1 cellular context compared by ENCODE assay signal in genomic region chr3:139388961-139389551, GRCh38.
TF ChIP-seq lines count a peak whose summit lies in the region.

No MANE protein-coding gene starts in this region.

TF ChIP-seq in K562, 482 proteins besides CTCF, POLR2A, EP300 and RAD21 (continued from another document and continues in another):
- TF ChIP-seq, protein P1, sequence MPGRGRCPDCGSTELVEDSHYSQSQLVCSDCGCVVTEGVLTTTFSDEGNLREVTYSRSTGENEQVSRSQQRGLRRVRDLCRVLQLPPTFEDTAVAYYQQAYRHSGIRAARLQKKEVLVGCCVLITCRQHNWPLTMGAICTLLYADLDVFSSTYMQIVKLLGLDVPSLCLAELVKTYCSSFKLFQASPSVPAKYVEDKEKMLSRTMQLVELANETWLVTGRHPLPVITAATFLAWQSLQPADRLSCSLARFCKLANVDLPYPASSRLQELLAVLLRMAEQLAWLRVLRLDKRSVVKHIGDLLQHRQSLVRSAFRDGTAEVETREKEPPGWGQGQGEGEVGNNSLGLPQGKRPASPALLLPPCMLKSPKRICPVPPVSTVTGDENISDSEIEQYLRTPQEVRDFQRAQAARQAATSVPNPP (IDR thresholded peaks at IDR 0.05; ENCODE audit: borderline replicate concordance, insufficient read depth, insufficient read length), result no peak
- TF ChIP-seq, protein P2, sequence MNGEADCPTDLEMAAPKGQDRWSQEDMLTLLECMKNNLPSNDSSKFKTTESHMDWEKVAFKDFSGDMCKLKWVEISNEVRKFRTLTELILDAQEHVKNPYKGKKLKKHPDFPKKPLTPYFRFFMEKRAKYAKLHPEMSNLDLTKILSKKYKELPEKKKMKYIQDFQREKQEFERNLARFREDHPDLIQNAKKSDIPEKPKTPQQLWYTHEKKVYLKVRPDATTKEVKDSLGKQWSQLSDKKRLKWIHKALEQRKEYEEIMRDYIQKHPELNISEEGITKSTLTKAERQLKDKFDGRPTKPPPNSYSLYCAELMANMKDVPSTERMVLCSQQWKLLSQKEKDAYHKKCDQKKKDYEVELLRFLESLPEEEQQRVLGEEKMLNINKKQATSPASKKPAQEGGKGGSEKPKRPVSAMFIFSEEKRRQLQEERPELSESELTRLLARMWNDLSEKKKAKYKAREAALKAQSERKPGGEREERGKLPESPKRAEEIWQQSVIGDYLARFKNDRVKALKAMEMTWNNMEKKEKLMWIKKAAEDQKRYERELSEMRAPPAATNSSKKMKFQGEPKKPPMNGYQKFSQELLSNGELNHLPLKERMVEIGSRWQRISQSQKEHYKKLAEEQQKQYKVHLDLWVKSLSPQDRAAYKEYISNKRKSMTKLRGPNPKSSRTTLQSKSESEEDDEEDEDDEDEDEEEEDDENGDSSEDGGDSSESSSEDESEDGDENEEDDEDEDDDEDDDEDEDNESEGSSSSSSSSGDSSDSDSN (IDR thresholded peaks at IDR 0.05; ENCODE audit: borderline replicate concordance in 1 of 2, low read depth in 2 of 2, low read length in 2 of 2), result 0 out of 4 replicates have a peak, but pooled peaks of 1 of the 2 experiments have one; percentile 5
- TF ChIP-seq RBM34 (IDR thresholded peaks at IDR 0.05; ENCODE audit: borderline replicate concordance, insufficient read depth, low read length) (no peak), NR3C1 (CRISPR knock-in tag; IDR thresholded peaks at IDR 0.05) (no peak), HDAC1 (IDR thresholded peaks at IDR 0.05) (peak in 1 of 2 experiments; percentile 74; a peak in 1 of 4 replicates), RBFOX2 (IDR thresholded peaks at IDR 0.05; ENCODE audit: low read depth, low read length) (no peak), HMG20B (CRISPR knock-in tag; IDR thresholded peaks at IDR 0.05) (no peak), SRF (CRISPR knock-in tag; IDR thresholded peaks at IDR 0.05) (peak in 1 of 2 experiments; percentile 13; a peak in 1 of 4 replicates), SREBF1 (IDR thresholded peaks at IDR 0.05; ENCODE audit: borderline replicate concordance, low read depth, low read length) (no peak), U2AF1 (optimal IDR thresholded peaks at IDR 0.05; ENCODE audit: low read depth, low read length) (no peak), SOX6 (IDR thresholded peaks at IDR 0.05) (no peak), ARNT (IDR thresholded peaks at IDR 0.05) (no peak), E4F1 (CRISPR knock-in tag; IDR thresholded peaks at IDR 0.05; ENCODE audit: borderline replicate concordance) (no peak), HLTF (IDR thresholded peaks at IDR 0.05) (0 out of 2 replicates have a peak, but pooled peaks have one; percentile 46), NBN (IDR thresholded peaks at IDR 0.05; ENCODE audit: low read depth) (no peak), ZNF507 (tag; conservative IDR thresholded peaks at IDR 0.05) (no peak), ZFP36 (IDR thresholded peaks at IDR 0.05; ENCODE audit: low read depth, low read length, partially characterized antibody) (no peak), NR2C1 (IDR thresholded peaks at IDR 0.05) (no peak), NR2C1 (tag; IDR thresholded peaks at IDR 0.05) (no peak), MCM3 (IDR thresholded peaks at IDR 0.05) (no peak), MXD1 (CRISPR knock-in tag; IDR thresholded peaks at IDR 0.05; ENCODE audit: borderline replicate concordance, poor library complexity, severe bottlenecking) (no peak), CBFA2T3 (IDR thresholded peaks at IDR 0.05) (no peak), PTBP1 (IDR thresholded peaks at IDR 0.05; ENCODE audit: low read depth, low read length) (no peak), VEZF1 (CRISPR knock-in tag; IDR thresholded peaks at IDR 0.05) (no peak), ZHX1 (conservative IDR thresholded peaks at IDR 0.05; ENCODE audit: low read length) (no peak), FOXK1 (CRISPR knock-in tag; IDR thresholded peaks at IDR 0.05; ENCODE audit: borderline replicate concordance) (0 out of 2 replicates have a peak, but pooled peaks have one; percentile 58), BHLHE40 (IDR thresholded peaks at IDR 0.05; ENCODE audit: low read length) (no peak), LEF1 (IDR thresholded peaks at IDR 0.05) (no peak), NCOA6 (IDR thresholded peaks at IDR 0.05) (no peak), ZNF41 (CRISPR knock-in tag; conservative IDR thresholded peaks at IDR 0.05) (no peak), ETS1 (conservative IDR thresholded peaks at IDR 0.05; ENCODE audit: control insufficient read depth, low read depth, low read length) (no peak), FOSL1 (tag; conservative IDR thresholded peaks at IDR 0.05) (no peak), TEAD4 (IDR thresholded peaks at IDR 0.05; ENCODE audit: low read length) (peak; percentile 22; the same call in 1 of the 2 replicates), TEAD4 (CRISPR knock-in tag; IDR thresholded peaks at IDR 0.05; ENCODE audit: borderline replicate concordance) (no peak), PHF20 (IDR thresholded peaks at IDR 0.05; ENCODE audit: partially characterized antibody) (peak; percentile 64), RBM15 (IDR thresholded peaks at IDR 0.05; ENCODE audit: insufficient read depth, low read length) (no peak), NR4A1 (CRISPR knock-in tag; IDR thresholded peaks at IDR 0.05) (0 out of 2 replicates have a peak, but pooled peaks have one; percentile 50), NR4A1 (tag; IDR thresholded peaks at IDR 0.05) (no peak), ZNF184 (CRISPR knock-in tag; IDR thresholded peaks at IDR 0.05) (no peak), ZNF696 (CRISPR knock-in tag; conservative IDR thresholded peaks at IDR 0.05) (no peak), MCM2 (IDR thresholded peaks at IDR 0.05; ENCODE audit: low read depth) (no peak)
- TF ChIP-seq, protein P3, sequence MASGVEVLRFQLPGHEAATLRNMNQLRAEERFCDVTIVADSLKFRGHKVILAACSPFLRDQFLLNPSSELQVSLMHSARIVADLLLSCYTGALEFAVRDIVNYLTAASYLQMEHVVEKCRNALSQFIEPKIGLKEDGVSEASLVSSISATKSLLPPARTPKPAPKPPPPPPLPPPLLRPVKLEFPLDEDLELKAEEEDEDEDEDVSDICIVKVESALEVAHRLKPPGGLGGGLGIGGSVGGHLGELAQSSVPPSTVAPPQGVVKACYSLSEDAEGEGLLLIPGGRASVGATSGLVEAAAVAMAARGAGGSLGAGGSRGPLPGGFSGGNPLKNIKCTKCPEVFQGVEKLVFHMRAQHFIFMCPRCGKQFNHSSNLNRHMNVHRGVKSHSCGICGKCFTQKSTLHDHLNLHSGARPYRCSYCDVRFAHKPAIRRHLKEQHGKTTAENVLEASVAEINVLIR (CRISPR knock-in tag; IDR thresholded peaks at IDR 0.05), result no peak
- TF ChIP-seq, protein P4, sequence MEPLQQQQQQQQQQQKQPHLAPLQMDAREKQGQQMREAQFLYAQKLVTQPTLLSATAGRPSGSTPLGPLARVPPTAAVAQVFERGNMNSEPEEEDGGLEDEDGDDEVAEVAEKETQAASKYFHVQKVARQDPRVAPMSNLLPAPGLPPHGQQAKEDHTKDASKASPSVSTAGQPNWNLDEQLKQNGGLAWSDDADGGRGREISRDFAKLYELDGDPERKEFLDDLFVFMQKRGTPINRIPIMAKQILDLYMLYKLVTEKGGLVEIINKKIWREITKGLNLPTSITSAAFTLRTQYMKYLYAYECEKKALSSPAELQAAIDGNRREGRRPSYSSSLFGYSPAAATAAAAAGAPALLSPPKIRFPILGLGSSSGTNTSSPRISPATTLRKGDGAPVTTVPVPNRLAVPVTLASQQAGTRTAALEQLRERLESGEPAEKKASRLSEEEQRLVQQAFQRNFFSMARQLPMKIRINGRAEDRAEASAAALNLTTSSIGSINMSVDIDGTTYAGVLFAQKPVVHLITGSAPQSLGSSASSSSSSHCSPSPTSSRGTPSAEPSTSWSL (CRISPR knock-in tag; IDR thresholded peaks at IDR 0.05; ENCODE audit: borderline replicate concordance), result no peak
- TF ChIP-seq, protein P5, sequence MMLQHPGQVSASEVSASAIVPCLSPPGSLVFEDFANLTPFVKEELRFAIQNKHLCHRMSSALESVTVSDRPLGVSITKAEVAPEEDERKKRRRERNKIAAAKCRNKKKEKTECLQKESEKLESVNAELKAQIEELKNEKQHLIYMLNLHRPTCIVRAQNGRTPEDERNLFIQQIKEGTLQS (IDR thresholded peaks at IDR 0.05), result no peak
- TF ChIP-seq, protein P5 (CRISPR knock-in tag; conservative IDR thresholded peaks at IDR 0.05), result no peak
- TF ChIP-seq, protein P6, sequence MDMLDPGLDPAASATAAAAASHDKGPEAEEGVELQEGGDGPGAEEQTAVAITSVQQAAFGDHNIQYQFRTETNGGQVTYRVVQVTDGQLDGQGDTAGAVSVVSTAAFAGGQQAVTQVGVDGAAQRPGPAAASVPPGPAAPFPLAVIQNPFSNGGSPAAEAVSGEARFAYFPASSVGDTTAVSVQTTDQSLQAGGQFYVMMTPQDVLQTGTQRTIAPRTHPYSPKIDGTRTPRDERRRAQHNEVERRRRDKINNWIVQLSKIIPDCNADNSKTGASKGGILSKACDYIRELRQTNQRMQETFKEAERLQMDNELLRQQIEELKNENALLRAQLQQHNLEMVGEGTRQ (CRISPR knock-in tag; IDR thresholded peaks at IDR 0.05), result no peak
- TF ChIP-seq, protein P7, sequence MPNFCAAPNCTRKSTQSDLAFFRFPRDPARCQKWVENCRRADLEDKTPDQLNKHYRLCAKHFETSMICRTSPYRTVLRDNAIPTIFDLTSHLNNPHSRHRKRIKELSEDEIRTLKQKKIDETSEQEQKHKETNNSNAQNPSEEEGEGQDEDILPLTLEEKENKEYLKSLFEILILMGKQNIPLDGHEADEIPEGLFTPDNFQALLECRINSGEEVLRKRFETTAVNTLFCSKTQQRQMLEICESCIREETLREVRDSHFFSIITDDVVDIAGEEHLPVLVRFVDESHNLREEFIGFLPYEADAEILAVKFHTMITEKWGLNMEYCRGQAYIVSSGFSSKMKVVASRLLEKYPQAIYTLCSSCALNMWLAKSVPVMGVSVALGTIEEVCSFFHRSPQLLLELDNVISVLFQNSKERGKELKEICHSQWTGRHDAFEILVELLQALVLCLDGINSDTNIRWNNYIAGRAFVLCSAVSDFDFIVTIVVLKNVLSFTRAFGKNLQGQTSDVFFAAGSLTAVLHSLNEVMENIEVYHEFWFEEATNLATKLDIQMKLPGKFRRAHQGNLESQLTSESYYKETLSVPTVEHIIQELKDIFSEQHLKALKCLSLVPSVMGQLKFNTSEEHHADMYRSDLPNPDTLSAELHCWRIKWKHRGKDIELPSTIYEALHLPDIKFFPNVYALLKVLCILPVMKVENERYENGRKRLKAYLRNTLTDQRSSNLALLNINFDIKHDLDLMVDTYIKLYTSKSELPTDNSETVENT (CRISPR knock-in tag; IDR thresholded peaks at IDR 0.05), result no peak
